8 cellular contexts compared by ENCODE assay signal in genomic region chr5:140664353-140665119, GRCh38. TPM values are rescaled to one million over a fixed set of nuclear protein-coding genes. Genes with fewer than 3 reads are reported as not detected.
DNase-seq lines count a peak whose midpoint lies in the region; ATAC-seq and TF ChIP-seq lines count a peak whose summit lies in the region.

Gene WDR55, plus strand, starts transcription at chr5:140664904. Its CDS starts 9 bp downstream, at chr5:140664913.

- POLR2A ChIA-PET in naive thymus-derived CD4-positive, alpha-beta T cell (lab: Charles Lee), result interaction anchor here (0.6 to 5.2 kb wide), 19 partner anchors 11 to 117 kb away, joined by 3 to 41 read pairs (median 4); partner anchors contain the start of genes EIF4EBP3, HARS1, HARS2 and IK

- H3K27ac Mint-ChIP-seq in activated T-helper 17 cell treated with anti-CD3 and anti-CD28 coated beads, Interleukin-2, amount 50 U/mL, for 72 hours, result peak within 1 kb of the TSS; percentile 98
- H3K27ac Mint-ChIP-seq in naive thymus-derived CD4-positive, alpha-beta T cell, result peak within 1 kb of the TSS; percentile 93 to 100 (median 98)
- peak within 1 kb of the TSS; percentile 97 for H3K27ac Mint-ChIP-seq in stimulated activated naive B cell treated with anti-CD40 and anti-IgM and Interleukin-4, amounts not matched to agents 10 μg/mL and 1 μg/mL and 100 μg/mL, for 72 hours

- H3K9ac ChIP-seq in DND-41 (ENCODE audit: low read depth, low read length), result peak within 1 kb of the TSS; percentile 83
- H3K9ac ChIP-seq in Karpas-422 (ENCODE audit: low read length), result peak within 1 kb of the TSS; percentile 88
- peak within 1 kb of the TSS; percentile 85 for H3K9ac ChIP-seq in fibroblast of lung (ENCODE audit: insufficient read depth, low read length)

- DNase-seq in DND-41, result peak; percentile 96
- DNase-seq in Karpas-422, result peak; percentile 97
- DNase-seq in RPMI8226, result peak; percentile 97
- peak; percentile 88 to 93 for DNase-seq in fibroblast of lung (ENCODE audit: low read depth in 2 of 2)
- DNase-seq in naive thymus-derived CD4-positive, alpha-beta T cell, result peak; percentile 91 to 98 (median 94)
- DNase-seq in stimulated activated naive B cell treated with anti-CD40 and anti-IgM and Interleukin-4, amounts not matched to agents 10 μg/mL and 1 μg/mL and 100 μg/mL, for 72 hours, result peak; percentile 92

- H3K9me3 ChIP-seq in DND-41 (ENCODE audit: insufficient read depth, low read length, severe bottlenecking) (no peaks in the 10 kb centered on the region), Karpas-422 (ENCODE audit: low read length) (no peaks in the 10 kb centered on the region), fibroblast of lung (ENCODE audit: control insufficient read depth, insufficient read depth, low read depth, low read length) (no peaks in the 10 kb centered on the region)
- no peaks in the 10 kb centered on the region for H3K9me3 ChIP-seq in naive thymus-derived CD4-positive, alpha-beta T cell (ENCODE audit: control insufficient read depth in 2 of 3, low read length in 3 of 3)

- intact Hi-C loops in naive thymus-derived CD4-positive, alpha-beta T cell (cut with micrococcal nuclease), result loop anchor here (1.0 kb wide), 10 partner anchors 17 to 557 kb away; partner anchors contain the start of genes ANKHD1 (in 2 of the 2), APBB3 (in 2 of the 2), HARS1 (in 2 of the 2) and HARS2 (in 2 of the 2)

- H3K36me3 ChIP-seq in DND-41 (ENCODE audit: insufficient read depth, low read length) (peaks cover 70% of the 10 kb centered on the region), Karpas-422 (ENCODE audit: insufficient read depth, low read length) (peaks cover 55% of the 10 kb centered on the region), fibroblast of lung (ENCODE audit: control insufficient read depth, insufficient read depth, low read length) (peaks cover 24% of the 10 kb centered on the region)
- H3K36me3 ChIP-seq in naive thymus-derived CD4-positive, alpha-beta T cell (ENCODE audit: control insufficient read depth in 2 of 3, insufficient read depth in 3 of 3, low read length in 3 of 3), result peaks cover 3 to 61% (median 18%) of the 10 kb centered on the region in 3 experiments

- H3K4me1 ChIP-seq in DND-41 (ENCODE audit: insufficient read depth, low read length), result peaks cover 37% of the 10 kb centered on the region
- H3K4me1 ChIP-seq in Karpas-422 (ENCODE audit: low read length), result peaks cover 22% of the 10 kb centered on the region
- H3K4me1 ChIP-seq in fibroblast of lung (ENCODE audit: control insufficient read depth, extremely low read depth, insufficient read depth, low read length), result no peaks in the 10 kb centered on the region
- peaks cover 0 to 8% of the 10 kb centered on the region in 2 donors for H3K4me1 ChIP-seq in naive thymus-derived CD4-positive, alpha-beta T cell (ENCODE audit: control insufficient read depth in 2 of 2, insufficient read depth in 2 of 2, low read length in 2 of 2)

- H3K4me1 Mint-ChIP-seq in activated T-helper 17 cell treated with anti-CD3 and anti-CD28 coated beads, Interleukin-2, amount 50 U/mL, for 72 hours, result peaks cover 25% of the 10 kb centered on the region
- H3K4me1 Mint-ChIP-seq in naive thymus-derived CD4-positive, alpha-beta T cell, result peaks cover 17 to 48% (median 38%) of the 10 kb centered on the region in 7 donors
- peaks cover 25 to 41% of the 10 kb centered on the region in 2 donors for H3K4me1 Mint-ChIP-seq in stimulated activated naive B cell treated with anti-CD40 and anti-IgM and Interleukin-4, amounts not matched to agents 10 μg/mL and 1 μg/mL and 100 μg/mL, for 72 hours

- H3K36me3 Mint-ChIP-seq in activated T-helper 17 cell treated with anti-CD3 and anti-CD28 coated beads, Interleukin-2, amount 50 U/mL, for 72 hours (ENCODE audit: low read depth), result peaks cover 90% of the 10 kb centered on the region
- peaks cover 19 to 51% (median 34%) of the 10 kb centered on the region in 5 donors for H3K36me3 Mint-ChIP-seq in naive thymus-derived CD4-positive, alpha-beta T cell
- H3K36me3 Mint-ChIP-seq in stimulated activated naive B cell treated with anti-CD40 and anti-IgM and Interleukin-4, amounts not matched to agents 10 μg/mL and 1 μg/mL and 100 μg/mL, for 72 hours, result peaks cover 52 to 79% of the 10 kb centered on the region in 2 donors

- peaks cover 11% of the 10 kb centered on the region; the same call in 1 of the 2 replicates for H4K20me1 ChIP-seq in DND-41 (ENCODE audit: insufficient read depth, low read length)
- H4K20me1 ChIP-seq in Karpas-422 (ENCODE audit: insufficient read depth, low read depth, low read length), result peaks cover 7% of the 10 kb centered on the region; the same call in 1 of the 2 replicates
- H4K20me1 ChIP-seq in fibroblast of lung (ENCODE audit: control insufficient read depth, extremely low read depth, insufficient read depth, low read length), result no peaks in the 10 kb centered on the region

- H3K4me3 ChIP-seq in DND-41 (ENCODE audit: low read depth in 1 of 2, low read length in 2 of 2) (peak within 1 kb of the TSS; percentile 87 to 91), Karpas-422 (ENCODE audit: low read length) (peak within 1 kb of the TSS; percentile 81), fibroblast of lung (replicated peaks in 1 of 4; ENCODE audit: control extremely low read depth in 1 of 4, insufficient read depth in 1 of 4, low read depth in 3 of 4, low read length in 4 of 4) (peak within 1 kb of the TSS; percentile 97 to 98 (median 98))
- peak within 1 kb of the TSS; percentile 95 for H3K4me3 ChIP-seq in naive thymus-derived CD4-positive, alpha-beta T cell (ENCODE audit: low read length)

- no peaks in the 10 kb centered on the region for H3K9me3 Mint-ChIP-seq in activated T-helper 17 cell treated with anti-CD3 and anti-CD28 coated beads, Interleukin-2, amount 50 U/mL, for 72 hours
- peaks cover 0 to 1% (median 0%) of the 10 kb centered on the region in 11 donors for H3K9me3 Mint-ChIP-seq in naive thymus-derived CD4-positive, alpha-beta T cell
- H3K9me3 Mint-ChIP-seq in stimulated activated naive B cell treated with anti-CD40 and anti-IgM and Interleukin-4, amounts not matched to agents 10 μg/mL and 1 μg/mL and 100 μg/mL, for 72 hours, result no peaks in the 10 kb centered on the region

- peak within 1 kb of the TSS; percentile 100 for H3K4me3 Mint-ChIP-seq in activated T-helper 17 cell treated with anti-CD3 and anti-CD28 coated beads, Interleukin-2, amount 50 U/mL, for 72 hours
- H3K4me3 Mint-ChIP-seq in naive thymus-derived CD4-positive, alpha-beta T cell, result peak within 1 kb of the TSS; percentile 96 to 100 (median 98)
- peak within 1 kb of the TSS; percentile 96 to 100 for H3K4me3 Mint-ChIP-seq in stimulated activated naive B cell treated with anti-CD40 and anti-IgM and Interleukin-4, amounts not matched to agents 10 μg/mL and 1 μg/mL and 100 μg/mL, for 72 hours

- H3K27me3 ChIP-seq in DND-41 (ENCODE audit: insufficient read depth, low read length, poor library complexity), result no peaks in the 10 kb centered on the region
- H3K27me3 ChIP-seq in Karpas-422 (ENCODE audit: low read length), result no peaks in the 10 kb centered on the region
- no peaks in the 10 kb centered on the region for H3K27me3 ChIP-seq in fibroblast of lung (ENCODE audit: control insufficient read depth, insufficient read depth, low read length)
- no peaks in the 10 kb centered on the region for H3K27me3 ChIP-seq in naive thymus-derived CD4-positive, alpha-beta T cell (ENCODE audit: control insufficient read depth in 2 of 2, insufficient read depth in 2 of 2, low read length in 2 of 2)

- peak within 1 kb of the TSS; percentile 83 for H3K4me2 ChIP-seq in DND-41 (ENCODE audit: insufficient read depth, low read length)
- H3K4me2 ChIP-seq in Karpas-422 (ENCODE audit: low read depth, low read length, poor library complexity, severe bottlenecking), result peak within 1 kb of the TSS; percentile 74
- H3K4me2 ChIP-seq in fibroblast of lung (ENCODE audit: extremely low read depth, insufficient read depth, low read length), result peak within 1 kb of the TSS; percentile 100

- H3K79me2 ChIP-seq in DND-41 (ENCODE audit: insufficient read depth, low read length) (peaks cover 40% of the 10 kb centered on the region), Karpas-422 (ENCODE audit: low read length) (peaks cover 44% of the 10 kb centered on the region), fibroblast of lung (ENCODE audit: control insufficient read depth, insufficient read depth, low read length) (peaks cover 30% of the 10 kb centered on the region)

- H3K27ac ChIP-seq in DND-41 (ENCODE audit: low read length), result peak within 1 kb of the TSS; percentile 89
- H3K27ac ChIP-seq in Karpas-422 (ENCODE audit: low read length), result no peak within 1 kb of the TSS
- H3K27ac ChIP-seq in fibroblast of lung (ENCODE audit: insufficient read depth, low read length), result peak within 1 kb of the TSS; percentile 96
- H3K27ac ChIP-seq in naive thymus-derived CD4-positive, alpha-beta T cell (ENCODE audit: low read depth, low read length), result peak within 1 kb of the TSS; percentile 97

- CTCF ChIA-PET in naive thymus-derived CD4-positive, alpha-beta T cell (lab: Charles Lee), result interaction anchor here (0.6 to 1.6 kb wide), 3 partner anchors 17 to 47 kb away, joined by 3 to 4 read pairs (median 3); partner anchors contain the start of genes IK and NDUFA2

- peak within 1 kb of the TSS; percentile 98 for H2AFZ ChIP-seq in DND-41 (ENCODE audit: low read depth, low read length)
- peak within 1 kb of the TSS; percentile 69; the same call in 1 of the 2 replicates for H2AFZ ChIP-seq in Karpas-422 (ENCODE audit: low read length)
- peak within 1 kb of the TSS; percentile 100 for H2AFZ ChIP-seq in fibroblast of lung (ENCODE audit: low read length)

- no peaks in the 10 kb centered on the region for H3K27me3 Mint-ChIP-seq in activated T-helper 17 cell treated with anti-CD3 and anti-CD28 coated beads, Interleukin-2, amount 50 U/mL, for 72 hours
- no peaks in the 10 kb centered on the region for H3K27me3 Mint-ChIP-seq in naive thymus-derived CD4-positive, alpha-beta T cell
- H3K27me3 Mint-ChIP-seq in stimulated activated naive B cell treated with anti-CD40 and anti-IgM and Interleukin-4, amounts not matched to agents 10 μg/mL and 1 μg/mL and 100 μg/mL, for 72 hours, result no peaks in the 10 kb centered on the region

- no peak for TF ChIP-seq CTCF in DND-41 (IDR thresholded peaks at IDR 0.05; ENCODE audit: borderline replicate concordance, extremely low read depth, low read length, poor library complexity, severe bottlenecking)
- no peak for TF ChIP-seq CTCF in fibroblast of lung (conservative IDR thresholded peaks at IDR 0.05 in 1 of 2, IDR thresholded peaks at IDR 0.05 in 1 of 2; ENCODE audit: low read depth in 1 of 2, low read length in 2 of 2)

- ATAC-seq in DND-41 (ENCODE audit: insufficient read depth, low read depth) (peak; percentile 96), GM21825 (IDR thresholded peaks at IDR 0.05; ENCODE audit: unreplicated experiment) (peak; percentile 96)
- peak; percentile 97 for ATAC-seq in activated T-helper 17 cell treated with anti-CD3 and anti-CD28 coated beads, Interleukin-2, amount 50 U/mL, for 72 hours (replicated peaks)
- peak; percentile 97 for ATAC-seq in naive thymus-derived CD4-positive, alpha-beta T cell
- peak; percentile 96 to 97 for ATAC-seq in stimulated activated naive B cell treated with anti-CD40 and anti-IgM and Interleukin-4, amounts not matched to agents 10 μg/mL and 1 μg/mL and 100 μg/mL, for 72 hours (replicated peaks)

- H3K9me2 ChIP-seq in Karpas-422 (replicated peaks; ENCODE audit: insufficient read depth, low read length), result no peaks in the 10 kb centered on the region

RNA-seq across cellular contexts. Expression of gene WDR55, which starts in this region (rescaled TPM):
- total RNA-seq in Karpas-422 (2014; rRNA removed; shearing (Covaris generic); ENCODE audit: low replicate concordance), result 15.9 and 21.5 TPM in 2 replicates
- total RNA-seq in activated T-helper 17 cell treated with anti-CD3 and anti-CD28 coated beads, Interleukin-2, amount 50 U/mL, for 72 hours, result 10 to 100 TPM; 38.8 TPM
- total RNA-seq in fibroblast of lung, result 25.2 and 28.4 TPM in 2 replicates
- 18.8 and 22.1 TPM in 2 replicates for polyA plus RNA-seq in fibroblast of lung
- 13.9 and 16.1 TPM in 2 replicates for polyA plus RNA-seq in fibroblast of lung (2012)
- polyA minus RNA-seq in fibroblast of lung (ENCODE audit: low replicate concordance), result 14.6 and 27.7 TPM in 2 replicates
- 10 to 100 TPM; 28.5 to 47.6 (median 37.8) TPM for total RNA-seq in naive thymus-derived CD4-positive, alpha-beta T cell
- 10 to 100 TPM; 10.5 to 20.9 TPM for polyA plus RNA-seq in naive thymus-derived CD4-positive, alpha-beta T cell
